In genomic region chr17:59666235-59666634, GRCh38 we compare ENCODE assay signal across 20 cellular contexts. TPM values are rescaled to one million over a fixed set of nuclear protein-coding genes. Genes with fewer than 3 reads are reported as not detected.
DNase-seq lines count a peak whose midpoint lies in the region; ATAC-seq and TF ChIP-seq lines count a peak whose summit lies in the region.
"Had no signal": no experiment of that assay in that cellular context is flagged by ENCODE, and none has a peak within 500 bp of the region (broad histone marks: within the 10 kb centered on the region; RNA-seq: fewer than 3 reads in every experiment).

No MANE protein-coding gene starts in this region.

- H3K9me3 ChIP-seq in PC-3 (ENCODE audit: low read length) (no peaks in the 10 kb centered on the region), tibial artery (no peaks in the 10 kb centered on the region)
- H3K9me3 ChIP-seq: upper lobe of right lung had no signal

- H3K27ac Mint-ChIP-seq in stimulated activated memory B cell treated with anti-CD40 and anti-IgM and Interleukin-4, amounts not matched to agents 10 μg/mL and 1 μg/mL and 100 μg/mL, for 72 hours, result no peak overlapping the region
- H3K27ac Mint-ChIP-seq: activated B cell treated with CpG ODN at 0.5 μM for 24 hours; T-helper 1 cell treated with Interleukin-12 subunit alpha and Interleukin-12 subunit beta and Interleukin-4 antibody, amounts not matched to agents 30 μg/mL and 1 μg/mL, for 36 hours had no signal

- H4K20me1 ChIP-seq in PC-3 (ENCODE audit: low read length), result peaks cover 23% of the 10 kb centered on the region

- H3K27me3 ChIP-seq in PC-3 (ENCODE audit: low read length) (no peaks in the 10 kb centered on the region), tibial artery (no peaks in the 10 kb centered on the region)
- H3K27me3 ChIP-seq: upper lobe of right lung had no signal

- H3K27me3 Mint-ChIP-seq in stimulated activated memory B cell treated with anti-CD40 and anti-IgM and Interleukin-4, amounts not matched to agents 10 μg/mL and 1 μg/mL and 100 μg/mL, for 72 hours, result no peaks in the 10 kb centered on the region
- H3K27me3 Mint-ChIP-seq: activated B cell treated with CpG ODN at 0.5 μM for 24 hours; CD8-positive, alpha-beta memory T cell; naive thymus-derived CD4-positive, alpha-beta T cell had no signal

- H3K9me2 ChIP-seq in PC-3 (replicated peaks; ENCODE audit: low read length), result no peaks in the 10 kb centered on the region

- DNase-seq in NOMO-1 (lab: John Stamatoyannopoulos, UW; ENCODE audit: unreplicated experiment in 2 of 2) (peak; percentile 6 to 58), NOMO-1 treated with dmso at 0.1 percent for 144 hours (lab: John Stamatoyannopoulos, UW; ENCODE audit: unreplicated experiment) (no peak), PC-3 (peak; percentile 27), fibroblast of villous mesenchyme (ENCODE audit: low read depth) (peak; percentile 73), tibial artery (no peak), midbrain (lab: John Stamatoyannopoulos, UW) (no peak)
- DNase-seq: activated B cell treated with CpG ODN at 0.5 μM for 24 hours; activated CD8-positive, alpha-beta memory T cell treated with anti-CD3 and anti-CD28 coated beads for 24 hours; CD8-positive, alpha-beta memory T cell; foreskin melanocyte; Karpas-422; naive thymus-derived CD4-positive, alpha-beta T cell; NCI-H2029 treated with DMSO at 0.1 percent for 48 hours; SHP77 treated with DMSO at 0.1 percent for 48 hours; stimulated activated CD4-positive, alpha-beta T cell treated with anti-CD3 and anti-CD28 coated beads, Interleukin-12 subunit alpha, Interleukin-12 subunit beta, amount 100 ng/mL, for 4 hours; stimulated activated naive CD8-positive, alpha-beta T cell treated with anti-CD3 and anti-CD28 coated beads, Interleukin-15, Interleukin-2, amounts not matched to agents 100 U/mL and 50 U/mL, for 24 hours; upper lobe of right lung had no signal

- H3K27ac ChIP-seq in PC-3 (ENCODE audit: low read length) (no peak overlapping the region), tibial artery (no peak overlapping the region)
- H3K27ac ChIP-seq: upper lobe of right lung had no signal

- no TSS peak for BruUV-seq in PC-3 (replicated peaks; lab: Mats Ljungman, UMichigan)

- H3F3A ChIP-seq in PC-3 (ENCODE audit: low read length, unreplicated experiment), result peaks cover 16% of the 10 kb centered on the region

- ATAC-seq in PC-3 (peak; percentile 36), HG02571 (IDR thresholded peaks at IDR 0.05; ENCODE audit: unreplicated experiment) (no peak)
- no peak for ATAC-seq in stimulated activated memory B cell treated with anti-CD40 and anti-IgM and Interleukin-4, amounts not matched to agents 10 μg/mL and 1 μg/mL and 100 μg/mL, for 72 hours
- ATAC-seq: naive thymus-derived CD4-positive, alpha-beta T cell; stimulated activated naive CD8-positive, alpha-beta T cell treated with anti-CD3 and anti-CD28 coated beads, Interleukin-15, Interleukin-2, amounts not matched to agents 100 U/mL and 50 U/mL, for 24 hours; upper lobe of right lung had no signal

- H2AFZ ChIP-seq in PC-3 (ENCODE audit: low read length), result no peak overlapping the region

- POLR2A ChIA-PET in PC-3 (lab: Charles Lee; ENCODE audit: unreplicated experiment), result interaction anchor here (0.6 kb wide), 2 partner anchors 14 to 59 kb away, joined by 3 to 18 read pairs; no protein-coding TSS in a partner anchor

- intact Hi-C loops in PC-3 (cut with micrococcal nuclease), result no loop called here
- intact Hi-C loops in tibial artery (cut with DNase I; ENCODE audit: low total_unique reads), result no loop called here

- peaks cover 51% of the 10 kb centered on the region for H3K79me2 ChIP-seq in PC-3 (ENCODE audit: low read length)

- no peak overlapping the region for H3K4me3 Mint-ChIP-seq in stimulated activated memory B cell treated with anti-CD40 and anti-IgM and Interleukin-4, amounts not matched to agents 10 μg/mL and 1 μg/mL and 100 μg/mL, for 72 hours
- H3K4me3 Mint-ChIP-seq: activated B cell treated with CpG ODN at 0.5 μM for 24 hours; CD8-positive, alpha-beta memory T cell; naive thymus-derived CD4-positive, alpha-beta T cell; T-helper 1 cell treated with Interleukin-12 subunit alpha and Interleukin-12 subunit beta and Interleukin-4 antibody, amounts not matched to agents 30 μg/mL and 1 μg/mL, for 36 hours had no signal

- TF ChIP-seq CTCF in PC-3 (conservative IDR thresholded peaks at IDR 0.05; ENCODE audit: low read depth, low read length) (no peak), fibroblast of villous mesenchyme (IDR thresholded peaks at IDR 0.05; ENCODE audit: insufficient read depth, low read depth, low read length) (no peak), tibial artery (IDR thresholded peaks at IDR 0.05) (no peak)

- CTCF ChIA-PET in PC-3 (lab: Charles Lee), result interaction anchor here (0.6 kb wide), 1 partner anchor 31 kb away, joined by 3 read pairs; no protein-coding TSS in a partner anchor

- H3K4me3 ChIP-seq in PC-3 (ENCODE audit: low read length) (no peak overlapping the region), fibroblast of villous mesenchyme (ENCODE audit: low read depth, low read length) (no peak overlapping the region), tibial artery (no peak overlapping the region)
- H3K4me3 ChIP-seq: upper lobe of right lung had no signal

- peaks cover 26% of the 10 kb centered on the region for H3K36me3 Mint-ChIP-seq in stimulated activated memory B cell treated with anti-CD40 and anti-IgM and Interleukin-4, amounts not matched to agents 10 μg/mL and 1 μg/mL and 100 μg/mL, for 72 hours

- H3K9me3 Mint-ChIP-seq in stimulated activated memory B cell treated with anti-CD40 and anti-IgM and Interleukin-4, amounts not matched to agents 10 μg/mL and 1 μg/mL and 100 μg/mL, for 72 hours, result no peaks in the 10 kb centered on the region
- H3K9me3 Mint-ChIP-seq: activated B cell treated with CpG ODN at 0.5 μM for 24 hours; CD8-positive, alpha-beta memory T cell; naive thymus-derived CD4-positive, alpha-beta T cell; T-helper 1 cell treated with Interleukin-12 subunit alpha and Interleukin-12 subunit beta and Interleukin-4 antibody, amounts not matched to agents 30 μg/mL and 1 μg/mL, for 36 hours had no signal

- H3K36me3 ChIP-seq in PC-3 (ENCODE audit: low read depth, low read length), result peaks cover 86% of the 10 kb centered on the region
- H3K36me3 ChIP-seq in tibial artery, result peaks cover 69 to 78% (median 71%) of the 10 kb centered on the region in 3 donors

- H3K4me2 ChIP-seq in PC-3 (ENCODE audit: low read length), result no peak overlapping the region

- no peak overlapping the region for H3K9ac ChIP-seq in PC-3 (ENCODE audit: low read length)

- H3K4me1 Mint-ChIP-seq in stimulated activated memory B cell treated with anti-CD40 and anti-IgM and Interleukin-4, amounts not matched to agents 10 μg/mL and 1 μg/mL and 100 μg/mL, for 72 hours, result peaks cover 20% of the 10 kb centered on the region

- peaks cover 59% of the 10 kb centered on the region for H3K4me1 ChIP-seq in PC-3 (ENCODE audit: insufficient read depth, low read length)
- peaks cover 0 to 22% (median 7%) of the 10 kb centered on the region in 4 donors for H3K4me1 ChIP-seq in tibial artery

RNA-seq across cellular contexts. Expression of gene PTRH2, which starts 41.0 kb away (rescaled TPM):
- total RNA-seq in PC-3 (2014; rRNA removed), result 69.8 and 82.1 TPM in 2 replicates
- total RNA-seq in fibroblast of villous mesenchyme, result 16.4 TPM in 2 replicates

RNA-seq across cellular contexts. Expression of gene VMP1, which starts 41.2 kb away (rescaled TPM):
- 237 and 277 TPM in 2 replicates for total RNA-seq in PC-3 (2014; rRNA removed)
- 436 and 608 TPM in 2 replicates for total RNA-seq in fibroblast of villous mesenchyme

RNA-seq across cellular contexts. Expression of gene CLTC, which starts 46.5 kb away (rescaled TPM):
- total RNA-seq in PC-3 (2014; rRNA removed) (241 and 269 TPM in 2 replicates), fibroblast of villous mesenchyme (555 and 613 TPM in 2 replicates)

Comparison
In these comparisons a context has a peak if more than half of its experiments do, and no peak if none do; other contexts are left out.
1. DNase-seq: peak in NOMO-1 (2 of 2), PC-3 (single experiment) and fibroblast of villous mesenchyme (single experiment); none in NOMO-1 treated with dmso at 0.1 percent for 144 hours (single experiment), tibial artery (0 of 2) and midbrain (single experiment).